Comparison of ENCODE assay signal across 1 cellular context in the genomic region with DNA sequence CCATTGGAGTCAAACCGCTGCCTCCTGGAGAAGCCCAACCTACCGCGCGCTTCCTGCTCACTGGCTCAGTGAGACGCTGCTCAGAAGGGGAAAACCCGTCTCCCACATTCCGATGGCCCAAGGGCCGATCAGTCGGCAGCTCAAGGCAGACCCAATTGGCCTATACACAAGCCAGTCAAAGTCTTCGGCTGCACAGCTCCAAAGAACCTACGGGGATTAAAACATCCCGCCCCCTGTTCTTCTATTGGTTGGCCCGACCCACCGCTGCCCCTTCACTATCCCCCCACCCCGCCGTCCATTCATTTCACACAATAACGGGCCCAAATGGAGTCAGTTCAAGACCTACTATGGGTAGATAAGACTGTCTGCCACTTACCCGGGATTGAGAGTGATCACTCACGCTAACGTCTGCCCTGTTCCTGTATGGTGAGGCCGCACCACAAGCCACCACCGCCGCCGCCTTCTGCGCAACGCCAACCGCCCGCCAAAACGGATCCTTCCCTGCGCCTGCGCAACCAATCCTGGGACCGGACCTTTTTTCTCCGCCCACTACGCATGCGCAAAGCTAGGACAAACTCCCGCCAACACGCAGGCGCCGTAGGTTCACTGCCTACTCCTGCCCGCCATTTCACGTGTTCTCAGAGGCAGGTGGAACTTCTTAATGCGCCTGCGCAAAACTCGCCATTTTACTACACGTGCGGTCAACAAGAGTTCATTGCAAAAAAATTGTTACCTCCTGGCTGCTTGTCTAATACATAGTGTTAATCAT.
TF ChIP-seq lines count a peak whose summit lies in the region.

A gene (minus strand): TSS at position 491 of the 769 bp plus-strand sequence. CDS start 22,472 bp downstream, outside the sequence.

TF ChIP-seq in K562, 482 proteins besides CTCF, POLR2A, EP300 and RAD21 (continued from another document and continues in another):
- TF ChIP-seq, protein P1, sequence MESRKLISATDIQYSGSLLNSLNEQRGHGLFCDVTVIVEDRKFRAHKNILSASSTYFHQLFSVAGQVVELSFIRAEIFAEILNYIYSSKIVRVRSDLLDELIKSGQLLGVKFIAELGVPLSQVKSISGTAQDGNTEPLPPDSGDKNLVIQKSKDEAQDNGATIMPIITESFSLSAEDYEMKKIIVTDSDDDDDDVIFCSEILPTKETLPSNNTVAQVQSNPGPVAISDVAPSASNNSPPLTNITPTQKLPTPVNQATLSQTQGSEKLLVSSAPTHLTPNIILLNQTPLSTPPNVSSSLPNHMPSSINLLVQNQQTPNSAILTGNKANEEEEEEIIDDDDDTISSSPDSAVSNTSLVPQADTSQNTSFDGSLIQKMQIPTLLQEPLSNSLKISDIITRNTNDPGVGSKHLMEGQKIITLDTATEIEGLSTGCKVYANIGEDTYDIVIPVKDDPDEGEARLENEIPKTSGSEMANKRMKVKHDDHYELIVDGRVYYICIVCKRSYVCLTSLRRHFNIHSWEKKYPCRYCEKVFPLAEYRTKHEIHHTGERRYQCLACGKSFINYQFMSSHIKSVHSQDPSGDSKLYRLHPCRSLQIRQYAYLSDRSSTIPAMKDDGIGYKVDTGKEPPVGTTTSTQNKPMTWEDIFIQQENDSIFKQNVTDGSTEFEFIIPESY (CRISPR knock-in tag; IDR thresholded peaks at IDR 0.05): peak; percentile 77; the same call in 1 of the 2 replicates
- TF ChIP-seq RBM17 (IDR thresholded peaks at IDR 0.05; ENCODE audit: borderline replicate concordance, low read depth, low read length): no peak
- no peak for TF ChIP-seq DNMT1 (IDR thresholded peaks at IDR 0.05)
- TF ChIP-seq RB1 (IDR thresholded peaks at IDR 0.05; ENCODE audit: low read depth): peak; percentile 98
- TF ChIP-seq, protein P2, sequence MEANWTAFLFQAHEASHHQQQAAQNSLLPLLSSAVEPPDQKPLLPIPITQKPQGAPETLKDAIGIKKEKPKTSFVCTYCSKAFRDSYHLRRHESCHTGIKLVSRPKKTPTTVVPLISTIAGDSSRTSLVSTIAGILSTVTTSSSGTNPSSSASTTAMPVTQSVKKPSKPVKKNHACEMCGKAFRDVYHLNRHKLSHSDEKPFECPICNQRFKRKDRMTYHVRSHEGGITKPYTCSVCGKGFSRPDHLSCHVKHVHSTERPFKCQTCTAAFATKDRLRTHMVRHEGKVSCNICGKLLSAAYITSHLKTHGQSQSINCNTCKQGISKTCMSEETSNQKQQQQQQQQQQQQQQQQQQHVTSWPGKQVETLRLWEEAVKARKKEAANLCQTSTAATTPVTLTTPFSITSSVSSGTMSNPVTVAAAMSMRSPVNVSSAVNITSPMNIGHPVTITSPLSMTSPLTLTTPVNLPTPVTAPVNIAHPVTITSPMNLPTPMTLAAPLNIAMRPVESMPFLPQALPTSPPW (CRISPR knock-in tag; IDR thresholded peaks at IDR 0.05): peak; percentile 94
- no peak for TF ChIP-seq TBP (optimal IDR thresholded peaks at IDR 0.05; ENCODE audit: low read depth, low read length)
- no peak for TF ChIP-seq CBX8 (IDR thresholded peaks at IDR 0.05; ENCODE audit: borderline replicate concordance, extremely low read depth, low read depth, low read length, poor library complexity, severe bottlenecking)
- TF ChIP-seq CEBPG (CRISPR knock-in tag; IDR thresholded peaks at IDR 0.05): no peak
- no peak for TF ChIP-seq CEBPG (tag; conservative IDR thresholded peaks at IDR 0.05 in 1 of 2, IDR thresholded peaks at IDR 0.05 in 1 of 2)
- no peak for TF ChIP-seq ZNF79 (CRISPR knock-in tag; IDR thresholded peaks at IDR 0.05; ENCODE audit: low read depth)
- 0 out of 4 replicates have a peak, but pooled peaks of 1 of the 2 experiments have one; percentile 49 for TF ChIP-seq KDM4B (IDR thresholded peaks at IDR 0.05; ENCODE audit: borderline replicate concordance in 2 of 2, low read depth in 1 of 2)
- no peak for TF ChIP-seq ZNF174 (CRISPR knock-in tag; IDR thresholded peaks at IDR 0.05)
- no peak for TF ChIP-seq TRIM24 (IDR thresholded peaks at IDR 0.05)
- TF ChIP-seq, protein P3, sequence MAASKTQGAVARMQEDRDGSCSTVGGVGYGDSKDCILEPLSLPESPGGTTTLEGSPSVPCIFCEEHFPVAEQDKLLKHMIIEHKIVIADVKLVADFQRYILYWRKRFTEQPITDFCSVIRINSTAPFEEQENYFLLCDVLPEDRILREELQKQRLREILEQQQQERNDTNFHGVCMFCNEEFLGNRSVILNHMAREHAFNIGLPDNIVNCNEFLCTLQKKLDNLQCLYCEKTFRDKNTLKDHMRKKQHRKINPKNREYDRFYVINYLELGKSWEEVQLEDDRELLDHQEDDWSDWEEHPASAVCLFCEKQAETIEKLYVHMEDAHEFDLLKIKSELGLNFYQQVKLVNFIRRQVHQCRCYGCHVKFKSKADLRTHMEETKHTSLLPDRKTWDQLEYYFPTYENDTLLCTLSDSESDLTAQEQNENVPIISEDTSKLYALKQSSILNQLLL (CRISPR knock-in tag; IDR thresholded peaks at IDR 0.05; ENCODE audit: borderline replicate concordance): no peak
- TF ChIP-seq KAT8 (IDR thresholded peaks at IDR 0.05; ENCODE audit: low read depth): peak; percentile 91; the same call in 1 of the 2 replicates
- no peak for TF ChIP-seq ZNF140 (CRISPR knock-in tag; IDR thresholded peaks at IDR 0.05)
- TF ChIP-seq CHCHD3 (CRISPR knock-in tag; IDR thresholded peaks at IDR 0.05): no peak
- TF ChIP-seq, protein P4, sequence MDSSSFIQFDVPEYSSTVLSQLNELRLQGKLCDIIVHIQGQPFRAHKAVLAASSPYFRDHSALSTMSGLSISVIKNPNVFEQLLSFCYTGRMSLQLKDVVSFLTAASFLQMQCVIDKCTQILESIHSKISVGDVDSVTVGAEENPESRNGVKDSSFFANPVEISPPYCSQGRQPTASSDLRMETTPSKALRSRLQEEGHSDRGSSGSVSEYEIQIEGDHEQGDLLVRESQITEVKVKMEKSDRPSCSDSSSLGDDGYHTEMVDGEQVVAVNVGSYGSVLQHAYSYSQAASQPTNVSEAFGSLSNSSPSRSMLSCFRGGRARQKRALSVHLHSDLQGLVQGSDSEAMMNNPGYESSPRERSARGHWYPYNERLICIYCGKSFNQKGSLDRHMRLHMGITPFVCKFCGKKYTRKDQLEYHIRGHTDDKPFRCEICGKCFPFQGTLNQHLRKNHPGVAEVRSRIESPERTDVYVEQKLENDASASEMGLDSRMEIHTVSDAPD (CRISPR knock-in tag; IDR thresholded peaks at IDR 0.05): no peak
- TF ChIP-seq SAFB (IDR thresholded peaks at IDR 0.05; ENCODE audit: borderline replicate concordance, low read depth, low read length): no peak
- TF ChIP-seq TGIF2 (CRISPR knock-in tag; IDR thresholded peaks at IDR 0.05): no peak
- TF ChIP-seq JUN (IDR thresholded peaks at IDR 0.05; ENCODE audit: borderline replicate concordance, low read depth, low read length): peak; percentile 30; the same call in 1 of the 2 replicates
- TF ChIP-seq JUN (CRISPR knock-in tag; IDR thresholded peaks at IDR 0.05; ENCODE audit: borderline replicate concordance): 0 out of 2 replicates have a peak, but pooled peaks have one; percentile 38
- TF ChIP-seq, protein P5, sequence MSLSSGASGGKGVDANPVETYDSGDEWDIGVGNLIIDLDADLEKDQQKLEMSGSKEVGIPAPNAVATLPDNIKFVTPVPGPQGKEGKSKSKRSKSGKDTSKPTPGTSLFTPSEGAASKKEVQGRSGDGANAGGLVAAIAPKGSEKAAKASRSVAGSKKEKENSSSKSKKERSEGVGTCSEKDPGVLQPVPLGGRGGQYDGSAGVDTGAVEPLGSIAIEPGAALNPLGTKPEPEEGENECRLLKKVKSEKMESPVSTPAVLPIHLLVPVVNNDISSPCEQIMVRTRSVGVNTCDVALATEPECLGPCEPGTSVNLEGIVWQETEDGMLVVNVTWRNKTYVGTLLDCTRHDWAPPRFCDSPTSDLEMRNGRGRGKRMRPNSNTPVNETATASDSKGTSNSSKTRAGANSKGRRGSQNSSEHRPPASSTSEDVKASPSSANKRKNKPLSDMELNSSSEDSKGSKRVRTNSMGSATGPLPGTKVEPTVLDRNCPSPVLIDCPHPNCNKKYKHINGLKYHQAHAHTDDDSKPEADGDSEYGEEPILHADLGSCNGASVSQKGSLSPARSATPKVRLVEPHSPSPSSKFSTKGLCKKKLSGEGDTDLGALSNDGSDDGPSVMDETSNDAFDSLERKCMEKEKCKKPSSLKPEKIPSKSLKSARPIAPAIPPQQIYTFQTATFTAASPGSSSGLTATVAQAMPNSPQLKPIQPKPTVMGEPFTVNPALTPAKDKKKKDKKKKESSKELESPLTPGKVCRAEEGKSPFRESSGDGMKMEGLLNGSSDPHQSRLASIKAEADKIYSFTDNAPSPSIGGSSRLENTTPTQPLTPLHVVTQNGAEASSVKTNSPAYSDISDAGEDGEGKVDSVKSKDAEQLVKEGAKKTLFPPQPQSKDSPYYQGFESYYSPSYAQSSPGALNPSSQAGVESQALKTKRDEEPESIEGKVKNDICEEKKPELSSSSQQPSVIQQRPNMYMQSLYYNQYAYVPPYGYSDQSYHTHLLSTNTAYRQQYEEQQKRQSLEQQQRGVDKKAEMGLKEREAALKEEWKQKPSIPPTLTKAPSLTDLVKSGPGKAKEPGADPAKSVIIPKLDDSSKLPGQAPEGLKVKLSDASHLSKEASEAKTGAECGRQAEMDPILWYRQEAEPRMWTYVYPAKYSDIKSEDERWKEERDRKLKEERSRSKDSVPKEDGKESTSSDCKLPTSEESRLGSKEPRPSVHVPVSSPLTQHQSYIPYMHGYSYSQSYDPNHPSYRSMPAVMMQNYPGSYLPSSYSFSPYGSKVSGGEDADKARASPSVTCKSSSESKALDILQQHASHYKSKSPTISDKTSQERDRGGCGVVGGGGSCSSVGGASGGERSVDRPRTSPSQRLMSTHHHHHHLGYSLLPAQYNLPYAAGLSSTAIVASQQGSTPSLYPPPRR (CRISPR knock-in tag; IDR thresholded peaks at IDR 0.05; ENCODE audit: borderline replicate concordance): no peak; the same call in 1 of the 2 replicates
- TF ChIP-seq SRSF7 (optimal IDR thresholded peaks at IDR 0.05; ENCODE audit: low read depth, low read length): no peak
- TF ChIP-seq ZC3H4 (CRISPR knock-in tag; IDR thresholded peaks at IDR 0.05; ENCODE audit: borderline replicate concordance): peak; percentile 60; the same call in 1 of the 2 replicates
- TF ChIP-seq, protein P6, sequence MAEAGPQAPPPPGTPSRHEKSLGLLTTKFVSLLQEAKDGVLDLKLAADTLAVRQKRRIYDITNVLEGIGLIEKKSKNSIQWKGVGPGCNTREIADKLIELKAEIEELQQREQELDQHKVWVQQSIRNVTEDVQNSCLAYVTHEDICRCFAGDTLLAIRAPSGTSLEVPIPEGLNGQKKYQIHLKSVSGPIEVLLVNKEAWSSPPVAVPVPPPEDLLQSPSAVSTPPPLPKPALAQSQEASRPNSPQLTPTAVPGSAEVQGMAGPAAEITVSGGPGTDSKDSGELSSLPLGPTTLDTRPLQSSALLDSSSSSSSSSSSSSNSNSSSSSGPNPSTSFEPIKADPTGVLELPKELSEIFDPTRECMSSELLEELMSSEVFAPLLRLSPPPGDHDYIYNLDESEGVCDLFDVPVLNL (CRISPR knock-in tag; IDR thresholded peaks at IDR 0.05; ENCODE audit: low read depth): peak; percentile 90
- TF ChIP-seq, protein P7, sequence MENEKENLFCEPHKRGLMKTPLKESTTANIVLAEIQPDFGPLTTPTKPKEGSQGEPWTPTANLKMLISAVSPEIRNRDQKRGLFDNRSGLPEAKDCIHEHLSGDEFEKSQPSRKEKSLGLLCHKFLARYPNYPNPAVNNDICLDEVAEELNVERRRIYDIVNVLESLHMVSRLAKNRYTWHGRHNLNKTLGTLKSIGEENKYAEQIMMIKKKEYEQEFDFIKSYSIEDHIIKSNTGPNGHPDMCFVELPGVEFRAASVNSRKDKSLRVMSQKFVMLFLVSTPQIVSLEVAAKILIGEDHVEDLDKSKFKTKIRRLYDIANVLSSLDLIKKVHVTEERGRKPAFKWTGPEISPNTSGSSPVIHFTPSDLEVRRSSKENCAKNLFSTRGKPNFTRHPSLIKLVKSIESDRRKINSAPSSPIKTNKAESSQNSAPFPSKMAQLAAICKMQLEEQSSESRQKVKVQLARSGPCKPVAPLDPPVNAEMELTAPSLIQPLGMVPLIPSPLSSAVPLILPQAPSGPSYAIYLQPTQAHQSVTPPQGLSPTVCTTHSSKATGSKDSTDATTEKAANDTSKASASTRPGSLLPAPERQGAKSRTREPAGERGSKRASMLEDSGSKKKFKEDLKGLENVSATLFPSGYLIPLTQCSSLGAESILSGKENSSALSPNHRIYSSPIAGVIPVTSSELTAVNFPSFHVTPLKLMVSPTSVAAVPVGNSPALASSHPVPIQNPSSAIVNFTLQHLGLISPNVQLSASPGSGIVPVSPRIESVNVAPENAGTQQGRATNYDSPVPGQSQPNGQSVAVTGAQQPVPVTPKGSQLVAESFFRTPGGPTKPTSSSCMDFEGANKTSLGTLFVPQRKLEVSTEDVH (IDR thresholded peaks at IDR 0.05; ENCODE audit: low read depth, partially characterized antibody): peak; percentile 69
- TF ChIP-seq CBX3 (IDR thresholded peaks at IDR 0.05; ENCODE audit: borderline replicate concordance in 1 of 2, low read length in 2 of 2): no peak; a peak in 1 of 3 replicates
- TF ChIP-seq IFI16 (CRISPR knock-in tag; IDR thresholded peaks at IDR 0.05): no peak
- TF ChIP-seq, protein P8, sequence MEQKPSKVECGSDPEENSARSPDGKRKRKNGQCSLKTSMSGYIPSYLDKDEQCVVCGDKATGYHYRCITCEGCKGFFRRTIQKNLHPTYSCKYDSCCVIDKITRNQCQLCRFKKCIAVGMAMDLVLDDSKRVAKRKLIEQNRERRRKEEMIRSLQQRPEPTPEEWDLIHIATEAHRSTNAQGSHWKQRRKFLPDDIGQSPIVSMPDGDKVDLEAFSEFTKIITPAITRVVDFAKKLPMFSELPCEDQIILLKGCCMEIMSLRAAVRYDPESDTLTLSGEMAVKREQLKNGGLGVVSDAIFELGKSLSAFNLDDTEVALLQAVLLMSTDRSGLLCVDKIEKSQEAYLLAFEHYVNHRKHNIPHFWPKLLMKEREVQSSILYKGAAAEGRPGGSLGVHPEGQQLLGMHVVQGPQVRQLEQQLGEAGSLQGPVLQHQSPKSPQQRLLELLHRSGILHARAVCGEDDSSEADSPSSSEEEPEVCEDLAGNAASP (IDR thresholded peaks at IDR 0.05): no peak
- TF ChIP-seq, protein P9, sequence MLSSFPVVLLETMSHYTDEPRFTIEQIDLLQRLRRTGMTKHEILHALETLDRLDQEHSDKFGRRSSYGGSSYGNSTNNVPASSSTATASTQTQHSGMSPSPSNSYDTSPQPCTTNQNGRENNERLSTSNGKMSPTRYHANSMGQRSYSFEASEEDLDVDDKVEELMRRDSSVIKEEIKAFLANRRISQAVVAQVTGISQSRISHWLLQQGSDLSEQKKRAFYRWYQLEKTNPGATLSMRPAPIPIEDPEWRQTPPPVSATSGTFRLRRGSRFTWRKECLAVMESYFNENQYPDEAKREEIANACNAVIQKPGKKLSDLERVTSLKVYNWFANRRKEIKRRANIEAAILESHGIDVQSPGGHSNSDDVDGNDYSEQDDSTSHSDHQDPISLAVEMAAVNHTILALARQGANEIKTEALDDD (IDR thresholded peaks at IDR 0.05): no peak; the same call in 1 of the 2 replicates
- TF ChIP-seq SP1 (CRISPR knock-in tag; IDR thresholded peaks at IDR 0.05): no peak
- TF ChIP-seq CHD2 (IDR thresholded peaks at IDR 0.05; ENCODE audit: low read depth, low read length): peak; percentile 67
- TF ChIP-seq, protein P10, sequence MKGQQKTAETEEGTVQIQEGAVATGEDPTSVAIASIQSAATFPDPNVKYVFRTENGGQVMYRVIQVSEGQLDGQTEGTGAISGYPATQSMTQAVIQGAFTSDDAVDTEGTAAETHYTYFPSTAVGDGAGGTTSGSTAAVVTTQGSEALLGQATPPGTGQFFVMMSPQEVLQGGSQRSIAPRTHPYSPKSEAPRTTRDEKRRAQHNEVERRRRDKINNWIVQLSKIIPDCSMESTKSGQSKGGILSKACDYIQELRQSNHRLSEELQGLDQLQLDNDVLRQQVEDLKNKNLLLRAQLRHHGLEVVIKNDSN (CRISPR knock-in tag; IDR thresholded peaks at IDR 0.05): peak; percentile 68
- TF ChIP-seq, protein P11, sequence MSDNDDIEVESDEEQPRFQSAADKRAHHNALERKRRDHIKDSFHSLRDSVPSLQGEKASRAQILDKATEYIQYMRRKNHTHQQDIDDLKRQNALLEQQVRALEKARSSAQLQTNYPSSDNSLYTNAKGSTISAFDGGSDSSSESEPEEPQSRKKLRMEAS (CRISPR knock-in tag; IDR thresholded peaks at IDR 0.05): peak; percentile 90
